ENCODE assay signal across 23 cellular contexts in the genomic region with DNA sequence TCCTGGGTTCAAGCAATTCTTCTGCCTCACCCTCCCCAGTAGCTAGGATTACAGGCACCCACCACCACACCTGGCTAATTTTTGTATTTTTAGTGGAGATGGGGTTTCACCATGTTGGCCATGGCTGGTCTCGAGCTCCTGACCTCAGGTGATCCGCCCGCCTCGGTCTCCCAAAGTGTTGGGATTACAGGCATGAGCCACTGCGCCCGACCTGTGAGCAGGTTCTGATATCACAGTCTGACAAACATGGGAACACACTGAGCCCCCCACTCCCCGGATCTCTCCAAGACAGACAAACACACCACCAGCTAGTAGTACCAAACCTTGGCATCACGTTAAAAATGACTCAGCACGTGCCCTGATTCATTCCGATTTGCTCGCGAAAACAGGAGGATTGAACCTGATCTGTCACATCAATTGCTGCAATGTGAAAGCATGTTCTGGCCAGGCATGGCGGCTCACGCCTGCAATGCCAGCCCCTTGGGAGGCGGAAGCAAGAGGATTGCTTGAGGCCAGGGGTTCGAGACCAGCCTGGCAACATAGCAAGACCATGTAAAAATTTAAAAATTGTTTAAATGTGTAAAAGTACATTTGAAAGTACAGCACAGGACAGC.
DNase-seq lines count a peak whose midpoint lies in the region; ATAC-seq and TF ChIP-seq lines count a peak whose summit lies in the region.
"Had no signal": no experiment of that assay in that cellular context is flagged by ENCODE, and none has a peak within 500 bp of the region (broad histone marks: within the 10 kb centered on the region; RNA-seq: fewer than 3 reads in every experiment).

No MANE protein-coding gene starts in this region.

- H3K27me3 ChIP-seq in GM23248 (replicated peaks; ENCODE audit: insufficient read depth) (no peaks in the 10 kb centered on the region), ascending aorta (no peaks in the 10 kb centered on the region), neuronal stem cell (ENCODE audit: control insufficient read depth in 3 of 3, insufficient read depth in 3 of 3, low read depth in 1 of 3, low read length in 3 of 3) (no peaks in the 10 kb centered on the region), thyroid gland (no peaks in the 10 kb centered on the region), body of pancreas (no peaks in the 10 kb centered on the region)
- H3K27me3 ChIP-seq: cardiac muscle cell, left lung, pancreas had no signal

- 0 out of 2 replicates have a peak, but pooled peaks cover 4% of the 10 kb centered on the region for H4K20me1 ChIP-seq in GM23248 (ENCODE audit: insufficient read depth)

- H2BK120ac ChIP-seq in neuronal stem cell (ENCODE audit: low read depth, low read length): no peak overlapping the region

- in situ Hi-C loops in GM23248 (cut with MboI): no loop called here

- H3K14ac ChIP-seq in neuronal stem cell (ENCODE audit: low read length): no peak overlapping the region

- H4K8ac ChIP-seq in neuronal stem cell (ENCODE audit: low read depth, low read length): peak overlapping the region; percentile 65

- H3K79me2 ChIP-seq in GM23248 (ENCODE audit: insufficient read depth): peaks cover 9% of the 10 kb centered on the region; the same call in 1 of the 2 replicates

- H3K9me2 ChIP-seq in GM23248 (ENCODE audit: insufficient read depth): no peaks in the 10 kb centered on the region

- H3K18ac ChIP-seq in neuronal stem cell (ENCODE audit: low read length): no peak overlapping the region

- H3K36me3 ChIP-seq in GM23248 (ENCODE audit: low read depth) (peaks cover 28% of the 10 kb centered on the region; the same call in 1 of the 2 replicates), ascending aorta (peaks cover 70 to 89% of the 10 kb centered on the region in 2 donors), neuronal stem cell (replicated peaks in 1 of 2; ENCODE audit: control insufficient read depth in 2 of 2, insufficient read depth in 2 of 2, low read length in 2 of 2) (peaks cover 65 to 91% of the 10 kb centered on the region in 2 donors), thyroid gland (peaks cover 48 to 57% of the 10 kb centered on the region in 2 donors), body of pancreas (replicated peaks in 1 of 2; ENCODE audit: insufficient read depth in 1 of 2, low read depth in 2 of 2) (peaks cover 0 to 37% of the 10 kb centered on the region in 2 donors)

- H3K23ac ChIP-seq in neuronal stem cell (ENCODE audit: low read depth, low read length, poor library complexity): no peak overlapping the region

- no peak overlapping the region for H2BK12ac ChIP-seq in neuronal stem cell (ENCODE audit: low read length)

- DNase-seq in GM23248 (peak; percentile 17), M059J (ENCODE audit: low read depth) (peak; percentile 24), ascending aorta (ENCODE audit: low spot score in 2 of 2) (peak in 1 of 2 donors; percentile 62), neuronal stem cell (ENCODE audit: low spot score) (no peak), thyroid gland (no peak), kidney glomerular epithelial cell (lab: John Stamatoyannopoulos, UW) (no peak), body of pancreas (no peak)
- DNase-seq: activated B cell treated with CpG ODN at 0.5 μM for 24 hours; activated CD8-positive, alpha-beta memory T cell treated with anti-CD3 and anti-CD28 coated beads, Interleukin-2, amount 10 ng/mL, durations not matched to agents 7 days and 5 days; activated T-cell treated with anti-CD3 and anti-CD28 coated beads, Interleukin-2, amount 50 U/mL, for 48 hours; cortex of kidney; effector memory CD8-positive, alpha-beta T cell; left lung; NCI-H1436 treated with DMSO at 0.1 percent for 48 hours; NCI-H2081 treated with DMSO at 0.1 percent for 48 hours; NCI-H345; retina; stimulated activated naive CD4-positive, alpha-beta T cell treated with Interleukin-2 at 50 U/mL for 16 hours; T-helper 1 cell had no signal

- H3K4me2 ChIP-seq in GM23248 (ENCODE audit: unreplicated experiment) (no peak overlapping the region), neuronal stem cell (ENCODE audit: insufficient read depth, low read length, poor library complexity, severe bottlenecking) (no peak overlapping the region)

- H2AK5ac ChIP-seq in neuronal stem cell (ENCODE audit: low read depth, low read length): no peak overlapping the region

- no peak overlapping the region for H3K9ac ChIP-seq in GM23248
- peak overlapping the region; percentile 21 for H3K9ac ChIP-seq in neuronal stem cell (ENCODE audit: low read depth, low read length, poor library complexity)

- WGBS in GM23248 (ENCODE audit: low coverage in 1 of 2, low lambda C conversion rate in 2 of 2, missing lambda C conversion rate in 2 of 2), 2 experiments: 91 to 93% methylated on average over 16 of the region's 16 CpGs
- no CpG with 5 or more reads among the region's 16 CpGs for WGBS in neuronal stem cell (ENCODE audit: extremely low coverage in 2 of 2, insufficient read length in 2 of 2, insufficient replicate concordance in 1 of 2), 2 donors
- 94 to 96% methylated on average over 16 of the region's 16 CpGs for WGBS in thyroid gland, 2 donors
- 92 to 96% methylated on average over 15 to 16 of the region's 16 CpGs for WGBS in body of pancreas, 2 donors

- H3K9me3 ChIP-seq in GM23248 (ENCODE audit: low read depth): no peaks in the 10 kb centered on the region
- H3K9me3 ChIP-seq in ascending aorta: no peaks in the 10 kb centered on the region
- no peaks in the 10 kb centered on the region for H3K9me3 ChIP-seq in neuronal stem cell (replicated peaks in 1 of 2; ENCODE audit: control insufficient read depth in 2 of 2, insufficient read depth in 1 of 2, low read depth in 1 of 2, low read length in 2 of 2)
- H3K9me3 ChIP-seq in thyroid gland: no peaks in the 10 kb centered on the region
- H3K9me3 ChIP-seq in body of pancreas: no peaks in the 10 kb centered on the region
- H3K9me3 ChIP-seq: HAP-1, left lung, pancreas had no signal

- 0 out of 2 replicates have a peak, but pooled peaks cover 3% of the 10 kb centered on the region for H3K4me1 ChIP-seq in GM23248 (ENCODE audit: insufficient read depth)
- peaks cover 3 to 27% of the 10 kb centered on the region in 2 donors for H3K4me1 ChIP-seq in ascending aorta
- H3K4me1 ChIP-seq in neuronal stem cell (ENCODE audit: control insufficient read depth in 2 of 2, insufficient read depth in 1 of 2, low read depth in 1 of 2, low read length in 2 of 2): no peaks in the 10 kb centered on the region
- no peaks in the 10 kb centered on the region for H3K4me1 ChIP-seq in thyroid gland
- peaks cover 5% of the 10 kb centered on the region for H3K4me1 ChIP-seq in body of pancreas
- H3K4me1 ChIP-seq: HAP-1, left lung had no signal

- no peak overlapping the region for H2BK15ac ChIP-seq in neuronal stem cell (ENCODE audit: low read length)

- TF ChIP-seq CTCF in ascending aorta (IDR thresholded peaks at IDR 0.05) (no peak), thyroid gland (IDR thresholded peaks at IDR 0.05) (no peak), body of pancreas (IDR thresholded peaks at IDR 0.05) (no peak)

- peaks cover 4% of the 10 kb centered on the region for H3K79me1 ChIP-seq in neuronal stem cell (ENCODE audit: low read depth, low read length)

- H3K4me3 ChIP-seq in GM23248 (no peak overlapping the region), ascending aorta (no peak overlapping the region), neuronal stem cell (ENCODE audit: low read length in 2 of 2) (no peak overlapping the region), thyroid gland (replicated peaks in 1 of 3) (no peak overlapping the region), body of pancreas (no peak overlapping the region)
- H3K4me3 ChIP-seq: cardiac muscle cell, HAP-1, left lung, pancreas, skin epidermis had no signal

- H3K4ac ChIP-seq in neuronal stem cell (ENCODE audit: low read length): no peak overlapping the region

- peak overlapping the region; percentile 43; the same call in 1 of the 2 replicates for H3K27ac ChIP-seq in GM23248
- peak overlapping the region; percentile 19 to 52 for H3K27ac ChIP-seq in ascending aorta
- H3K27ac ChIP-seq in neuronal stem cell (replicated peaks; ENCODE audit: low read length): no peak overlapping the region
- no peak overlapping the region for H3K27ac ChIP-seq in thyroid gland
- no peak overlapping the region for H3K27ac ChIP-seq in body of pancreas
- H3K27ac ChIP-seq: cardiac muscle cell, left lung, pancreas had no signal

- intact Hi-C loops in ascending aorta (cut with DNase I) (loop anchor here (5.0 to 10.0 kb wide), 2 partner anchors 185 to 517 kb away; partner anchors contain the start of genes FAM200A and ZNF655), thyroid gland (cut with DNase I) (loop anchor here (5.0 kb wide), 1 partner anchor 275 kb away; no protein-coding TSS in a partner anchor), body of pancreas (cut with DNase I) (no loop called here)

- H2AFZ ChIP-seq in GM23248: no peak overlapping the region
- no peak overlapping the region for H2AFZ ChIP-seq in neuronal stem cell (ENCODE audit: low read length)

- no peak overlapping the region for H4K91ac ChIP-seq in neuronal stem cell (ENCODE audit: low read depth, low read length, poor library complexity)

- TF ChIP-seq POLR2A in thyroid gland (IDR thresholded peaks at IDR 0.05) (no peak), body of pancreas (IDR thresholded peaks at IDR 0.05) (no peak)

- no peak overlapping the region for H2BK5ac ChIP-seq in neuronal stem cell (ENCODE audit: low read length)

- no peak for ATAC-seq in body of pancreas
- ATAC-seq: activated CD8-positive, alpha-beta memory T cell treated with anti-CD3 and anti-CD28 coated beads, Interleukin-2, amount 10 ng/mL, durations not matched to agents 7 days and 5 days; effector memory CD8-positive, alpha-beta T cell; pancreas had no signal

- H3F3A ChIP-seq in GM23248 (ENCODE audit: insufficient read depth): peaks cover 28% of the 10 kb centered on the region

Comparison
In these comparisons a context has a peak if more than half of its experiments do, and no peak if none do; other contexts are left out.
1. DNase-seq: peak in GM23248 (single experiment) and M059J (single experiment); none in neuronal stem cell (single experiment), thyroid gland (0 of 2), kidney glomerular epithelial cell (single experiment) and body of pancreas (0 of 4).
2. H3K27ac ChIP-seq: peak in GM23248 (single experiment) and ascending aorta (2 of 2); none in neuronal stem cell (single experiment), thyroid gland (0 of 3) and body of pancreas (0 of 4).